20 cellular contexts compared by ENCODE assay signal in the genomic region with DNA sequence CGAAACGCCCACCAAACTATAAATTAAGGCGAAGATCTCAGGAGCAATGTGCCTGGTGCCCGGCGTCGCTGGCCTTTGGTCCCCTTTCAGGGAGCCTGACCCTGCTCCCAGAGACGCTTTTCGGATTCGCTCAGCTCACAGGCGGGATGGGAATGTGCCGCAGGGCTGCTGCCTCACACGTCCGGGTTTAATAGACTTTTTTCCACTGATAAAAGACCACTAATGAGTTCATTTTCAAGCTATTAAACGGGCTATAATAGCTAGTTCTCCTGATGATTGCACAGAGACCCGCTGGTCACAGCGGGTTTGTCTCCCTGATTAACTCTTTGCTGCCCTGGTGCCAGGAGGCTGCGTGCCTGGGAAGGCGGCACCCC.
A peak's percentile ranks its signal among the peaks of the same experiment; 100 is the strongest.
DNase-seq lines count a peak whose midpoint lies in the region; ATAC-seq and TF ChIP-seq lines count a peak whose summit lies in the region.
"Had no signal": no experiment of that assay in that cellular context is flagged by ENCODE, and none has a peak within 500 bp of the region (broad histone marks: within the 10 kb centered on the region; RNA-seq: fewer than 3 reads in every experiment).

No MANE protein-coding gene starts in this region.

- H3K9me2 ChIP-seq in hepatocyte (replicated peaks; ENCODE audit: insufficient read depth) (no peaks in the 10 kb centered on the region), neural cell (ENCODE audit: insufficient read depth, low read length) (no peaks in the 10 kb centered on the region)

- no peak for TF ChIP-seq RAD21 in neural cell (conservative IDR thresholded peaks at IDR 0.05)

- TF ChIP-seq CTCF in hepatocyte (IDR thresholded peaks at IDR 0.05; ENCODE audit: poor library complexity) (no peak), neural cell (IDR thresholded peaks at IDR 0.05; ENCODE audit: poor library complexity, severe bottlenecking) (no peak), gastroesophageal sphincter (IDR thresholded peaks at IDR 0.05) (no peak)

- WGBS in hepatocyte (ENCODE audit: low lambda C conversion rate, missing lambda C conversion rate), result 19% methylated on average over 18 of the region's 18 CpGs
- whole genome bisulfite sequencing in gastroesophageal sphincter (ENCODE audit: low coverage in 1 of 2), 2 donors, result 5 to 8% methylated on average over 12 to 16 of the region's 18 CpGs

- H3K4me2 ChIP-seq in BLaER1, result peak overlapping the region; percentile 45
- peak overlapping the region; percentile 56 for H3K4me2 ChIP-seq in hepatocyte
- no peak overlapping the region for H3K4me2 ChIP-seq in neural cell (ENCODE audit: low read length)

- TF ChIP-seq POLR2A in gastroesophageal sphincter (IDR thresholded peaks at IDR 0.05), result no peak

- H3K9ac ChIP-seq in BLaER1 (no peak overlapping the region), HUES6 (ENCODE audit: low read length) (no peak overlapping the region), neural cell (ENCODE audit: low read length) (peak overlapping the region; percentile 5)

- H3F3A ChIP-seq in neural cell (ENCODE audit: insufficient read depth, low read length, poor library complexity, severe bottlenecking), result no peaks in the 10 kb centered on the region

- H2AFZ ChIP-seq in hepatocyte (no peak overlapping the region), neural cell (ENCODE audit: low read depth, low read length) (no peak overlapping the region)

- H3K36me3 ChIP-seq in BLaER1 (no peaks in the 10 kb centered on the region), HUES6 (ENCODE audit: control insufficient read depth, insufficient read depth, low read length) (no peaks in the 10 kb centered on the region), hepatocyte (replicated peaks; ENCODE audit: insufficient read depth, low read depth) (no peaks in the 10 kb centered on the region), neural cell (ENCODE audit: insufficient read depth, low read length) (no peaks in the 10 kb centered on the region), gastroesophageal sphincter (no peaks in the 10 kb centered on the region)
- H3K36me3 ChIP-seq: cardiac muscle cell, neutrophil, thoracic aorta had no signal

- H3K79me2 ChIP-seq in hepatocyte (no peaks in the 10 kb centered on the region), neural cell (replicated peaks; ENCODE audit: insufficient read depth, low read length) (no peaks in the 10 kb centered on the region)

- ATAC-seq in gastroesophageal sphincter, result no peak
- ATAC-seq in HG03565 (IDR thresholded peaks at IDR 0.05; ENCODE audit: unreplicated experiment), result no peak

- H3K27ac ChIP-seq in BLaER1, result no peak overlapping the region
- no peak overlapping the region for H3K27ac ChIP-seq in HUES6 (ENCODE audit: low read depth, low read length)
- H3K27ac ChIP-seq in hepatocyte, result no peak overlapping the region
- H3K27ac ChIP-seq in neural cell (ENCODE audit: low read length), result no peak overlapping the region
- H3K27ac ChIP-seq in gastroesophageal sphincter, result no peak overlapping the region
- H3K27ac ChIP-seq: cardiac muscle cell, neutrophil, thoracic aorta had no signal

- H3K9me3 ChIP-seq in BLaER1 (no peaks in the 10 kb centered on the region), HUES6 (ENCODE audit: control insufficient read depth, insufficient read depth, low read depth, low read length) (no peaks in the 10 kb centered on the region), hepatocyte (ENCODE audit: low read depth) (no peaks in the 10 kb centered on the region), neural cell (ENCODE audit: low read length) (no peaks in the 10 kb centered on the region), gastroesophageal sphincter (no peaks in the 10 kb centered on the region)
- H3K9me3 ChIP-seq: neutrophil, thoracic aorta had no signal

- H3K4me1 ChIP-seq in BLaER1, result peaks cover 40% of the 10 kb centered on the region
- H3K4me1 ChIP-seq in HUES6 (ENCODE audit: control insufficient read depth, insufficient read depth, low read length), result peaks cover 16% of the 10 kb centered on the region
- no peaks in the 10 kb centered on the region for H3K4me1 ChIP-seq in hepatocyte (ENCODE audit: insufficient read depth)
- peaks cover 0 to 7% (median 0%) of the 10 kb centered on the region in 3 donors for H3K4me1 ChIP-seq in gastroesophageal sphincter

- H3K27me3 ChIP-seq in BLaER1, result 0 out of 2 replicates have a peak, but pooled peaks cover 3% of the 10 kb centered on the region
- peaks cover 27% of the 10 kb centered on the region for H3K27me3 ChIP-seq in HUES6 (ENCODE audit: control insufficient read depth, insufficient read depth, low read length)
- H3K27me3 ChIP-seq in hepatocyte, result peaks cover 42% of the 10 kb centered on the region
- no peaks in the 10 kb centered on the region for H3K27me3 ChIP-seq in neural cell (ENCODE audit: insufficient read depth, low read depth, low read length)
- H3K27me3 ChIP-seq in gastroesophageal sphincter, result peaks cover 84% of the 10 kb centered on the region

- no peak for DNase-seq in hepatocyte (ENCODE audit: low spot score)
- DNase-seq in stimulated activated CD8-positive, alpha-beta memory T cell treated with anti-CD3 and anti-CD28 coated beads, Interleukin-4, amount 100 ng/mL, for 48 hours, result no peak
- DNase-seq in SKM-1 (lab: John Stamatoyannopoulos, UW; ENCODE audit: unreplicated experiment), result no peak
- DNase-seq: activated CD4-positive, alpha-beta T cell treated with anti-CD3 and anti-CD28 coated beads, Interleukin-2, amount 50 U/mL, for 48 hours; activated T-cell treated with anti-CD3 and anti-CD28 coated beads for 4 hours; amniotic stem cell; CD4-positive, alpha-beta memory T cell; DMS53; HFFc6; NCI-H1092; OCI-M1; Right ventricle myocardium superior had no signal

- H4K20me1 ChIP-seq in BLaER1, result peaks cover 60% of the 10 kb centered on the region; the same call in 1 of the 2 replicates
- no peaks in the 10 kb centered on the region for H4K20me1 ChIP-seq in hepatocyte (ENCODE audit: insufficient read depth, poor library complexity, severe bottlenecking)
- no peaks in the 10 kb centered on the region for H4K20me1 ChIP-seq in neural cell (ENCODE audit: insufficient read depth)

- TF ChIP-seq EP300 in neural cell (conservative IDR thresholded peaks at IDR 0.05; ENCODE audit: poor library complexity, severe bottlenecking), result no peak
- TF ChIP-seq EP300 in gastroesophageal sphincter (IDR thresholded peaks at IDR 0.05), result no peak

- H3K4me3 ChIP-seq in BLaER1 (no peak overlapping the region), HUES6 (ENCODE audit: low read depth, low read length) (peak overlapping the region; percentile 49; the same call in 1 of the 2 replicates), hepatocyte (no peak overlapping the region), neural cell (ENCODE audit: low read length) (peak overlapping the region; percentile 45), gastroesophageal sphincter (no peak overlapping the region)
- H3K4me3 ChIP-seq: cardiac muscle cell, thoracic aorta had no signal

TF ChIP-seq in neural cell, 6 proteins besides CTCF, POLR2A, EP300 and RAD21:
- no peak for TF ChIP-seq SMC3 (conservative IDR thresholded peaks at IDR 0.05; ENCODE audit: poor library complexity)

Comparison
In these comparisons a context has a peak if more than half of its experiments do, and no peak if none do; other contexts are left out.
1. H3K4me3 ChIP-seq: peak in HUES6 (single experiment) and neural cell (single experiment); none in BLaER1 (single experiment), hepatocyte (single experiment) and gastroesophageal sphincter (0 of 2).